11 cellular contexts compared by ENCODE assay signal in genomic region chr1:230140221-230141001, GRCh38.
DNase-seq lines count a peak whose midpoint lies in the region; ATAC-seq, FAIRE-seq and TF ChIP-seq lines count a peak whose summit lies in the region.
"Had no signal": no experiment of that assay in that cellular context is flagged by ENCODE, and none has a peak within 500 bp of the region (broad histone marks: within the 10 kb centered on the region; RNA-seq: fewer than 3 reads in every experiment).

No MANE protein-coding gene starts in this region.

- H3K4me1 ChIP-seq in kidney (ENCODE audit: control insufficient read depth in 1 of 2, insufficient read depth in 1 of 2, low read depth in 1 of 2, low read length in 2 of 2), result peaks cover 3 to 19% of the 10 kb centered on the region in 2 donors
- H3K4me1 ChIP-seq in BE2C, result peaks cover 56% of the 10 kb centered on the region

- H3K9me3 Mint-ChIP-seq in osteocyte (ENCODE audit: unreplicated experiment), result no peaks in the 10 kb centered on the region

- H3K27me3 Mint-ChIP-seq in osteocyte (ENCODE audit: unreplicated experiment), result no peaks in the 10 kb centered on the region

- peak overlapping the region; percentile 74 for H3K27ac Mint-ChIP-seq in osteocyte (ENCODE audit: unreplicated experiment)

- TF ChIP-seq CTCF in osteocyte (IDR thresholded peaks at IDR 0.05) (no peak), kidney (IDR thresholded peaks at IDR 0.05; ENCODE audit: borderline replicate concordance, extremely low read depth, insufficient read depth) (no peak), coronary artery (IDR thresholded peaks at IDR 0.05) (no peak), BE2C (IDR thresholded peaks at IDR 0.05; ENCODE audit: low read depth, low read length) (no peak)

- H3K27ac ChIP-seq in kidney (ENCODE audit: low read depth in 2 of 2, low read length in 2 of 2) (no peak overlapping the region), coronary artery (peak overlapping the region in 1 of 2 donors; percentile 8)

- H3K4me3 Mint-ChIP-seq in osteocyte (ENCODE audit: unreplicated experiment), result no peak overlapping the region

- no peak for FAIRE-seq in kidney (lab: Jason Lieb, UNC)

- H3K4me3 ChIP-seq in kidney (ENCODE audit: low read length in 2 of 2), result no peak overlapping the region
- H3K4me3 ChIP-seq in coronary artery, result no peak overlapping the region
- H3K4me3 ChIP-seq in BE2C (ENCODE audit: low read depth, low read length), result no peak overlapping the region

- ATAC-seq in esophagus mucosa (peak; percentile 15), GM21423 (IDR thresholded peaks at IDR 0.05; ENCODE audit: unreplicated experiment) (no peak)

- intact Hi-C loops in kidney (cut with DNase I), result no loop called here

- no peaks in the 10 kb centered on the region for H3K9me3 ChIP-seq in kidney (ENCODE audit: control insufficient read depth in 1 of 2, low read length in 2 of 2)
- H3K9me3 ChIP-seq in BE2C, result no peaks in the 10 kb centered on the region

- peak; percentile 72 for DNase-seq in HCEC 1CT
- peak; percentile 43 for DNase-seq in OCI-M1 (lab: John Stamatoyannopoulos, UW)
- no peak for DNase-seq in osteocyte (ENCODE audit: extremely low spot score, unreplicated experiment)
- no peak for DNase-seq in kidney
- DNase-seq in coronary artery (ENCODE audit: low spot score), result no peak
- no peak for DNase-seq in BE2C
- DNase-seq: activated T-cell treated with anti-CD3 and anti-CD28 coated beads, Interleukin-2, amount 50 U/mL, for 1 hour; H7; stimulated activated CD8-positive, alpha-beta memory T cell treated with anti-CD3 and anti-CD28 coated beads, Interleukin-4, amount 100 ng/mL, for 48 hours had no signal

- H3K9ac ChIP-seq in kidney (ENCODE audit: low read length in 2 of 2), result no peak overlapping the region

- H3K36me3 ChIP-seq in kidney (ENCODE audit: control insufficient read depth in 1 of 2, insufficient read depth in 2 of 2, low read length in 2 of 2) (no peaks in the 10 kb centered on the region), BE2C (no peaks in the 10 kb centered on the region)

- peaks cover 1% of the 10 kb centered on the region for H3K36me3 Mint-ChIP-seq in osteocyte (ENCODE audit: unreplicated experiment)

- H3K4me1 Mint-ChIP-seq in osteocyte (ENCODE audit: unreplicated experiment), result peaks cover 68% of the 10 kb centered on the region

- H3K27me3 ChIP-seq in BE2C, result no peaks in the 10 kb centered on the region

Comparison
In these comparisons a context has a peak if more than half of its experiments do, and no peak if none do; other contexts are left out.
1. DNase-seq: peak in HCEC 1CT (single experiment) and OCI-M1 (single experiment); none in osteocyte (single experiment), kidney (single experiment), coronary artery (single experiment) and BE2C (single experiment).